ENCODE assay signal across 17 cellular contexts in the genomic region with DNA sequence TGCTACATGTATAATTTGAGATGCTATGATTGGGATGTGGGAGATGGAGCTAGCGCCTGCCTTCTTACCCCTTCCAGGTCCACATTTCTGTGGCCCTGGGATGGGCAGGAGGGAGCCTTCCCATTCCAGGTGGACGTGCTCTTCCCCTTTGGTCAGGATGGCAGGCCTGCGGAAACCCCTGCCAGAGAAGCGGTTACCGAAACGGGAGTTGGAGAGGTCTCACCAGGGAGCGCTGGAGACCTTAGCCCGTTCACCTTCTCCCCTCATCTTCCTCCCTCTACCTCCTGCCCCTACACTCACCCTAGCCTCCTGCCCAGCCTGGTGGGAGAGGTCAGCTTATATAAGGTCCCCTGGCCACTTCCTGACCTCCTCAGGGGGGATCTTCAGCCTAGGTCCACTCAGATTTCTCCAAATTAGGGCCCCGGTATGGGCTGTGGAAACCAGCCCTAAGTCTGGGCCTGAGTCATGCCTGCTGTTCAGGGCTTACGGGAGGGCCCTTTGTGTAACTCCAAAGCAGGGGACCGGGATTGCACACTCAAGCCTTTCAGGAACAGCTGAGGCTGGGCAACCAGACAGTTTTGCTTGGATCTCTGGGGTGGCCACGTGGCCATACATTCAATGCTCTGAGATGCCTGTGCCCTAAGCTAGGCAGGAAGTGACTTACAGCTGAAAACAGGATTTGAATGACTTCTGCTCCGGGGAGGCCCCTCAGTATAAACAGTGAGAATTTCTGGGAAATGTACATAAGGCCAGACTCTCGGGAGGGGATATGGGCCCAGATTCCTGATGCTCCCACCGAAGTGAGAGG. TPM values are rescaled to one million over a fixed set of nuclear protein-coding genes. Genes with fewer than 3 reads are reported as not detected.
DNase-seq lines count a peak whose midpoint lies in the region; TF ChIP-seq lines count a peak whose summit lies in the region.
"Had no signal": no experiment of that assay in that cellular context is flagged by ENCODE, and none has a peak within 500 bp of the region (broad histone marks: within the 10 kb centered on the region; RNA-seq: fewer than 3 reads in every experiment).

No MANE protein-coding gene starts in this region.

- H3K27me3 ChIP-seq in adipocyte (replicated peaks; ENCODE audit: control insufficient read depth, insufficient read depth, low read length): peaks cover 31% of the 10 kb centered on the region

- no peaks in the 10 kb centered on the region for H3K4me1 ChIP-seq in adipocyte (ENCODE audit: control insufficient read depth, insufficient read depth, low read length)
- H3K4me1 ChIP-seq: gastroesophageal sphincter had no signal

- no peak overlapping the region for H3K9ac ChIP-seq in adipocyte (ENCODE audit: low read length)

- peaks cover 14% of the 10 kb centered on the region for H3K9me3 ChIP-seq in adipocyte (ENCODE audit: control insufficient read depth, low read length)

- intact Hi-C loops in posterior vena cava (cut with DNase I): no loop called here

- H3K36me3 ChIP-seq in adipocyte (ENCODE audit: control insufficient read depth, insufficient read depth, low read length, severe bottlenecking): no peaks in the 10 kb centered on the region
- H3K36me3 ChIP-seq: gastroesophageal sphincter had no signal

- DNase-seq in ELR (ENCODE audit: low read depth) (peak; percentile 64), adipocyte (ENCODE audit: low read depth) (peak; percentile 80), fibroblast of the aortic adventitia (ENCODE audit: low read depth) (peak; percentile 20), posterior vena cava (ENCODE audit: low spot score) (peak; percentile 24), D341Med (ENCODE audit: low spot score) (no peak), Kasumi-1 (lab: John Stamatoyannopoulos, UW) (no peak)
- no peak for DNase-seq in activated CD4-positive, alpha-beta T cell treated with anti-CD3 and anti-CD28 coated beads, Interleukin-2, amount 50 U/mL, for 4 hours
- DNase-seq in activated effector memory CD4-positive, alpha-beta T cell treated with anti-CD3 and anti-CD28 coated beads, Interleukin-2, amount 50 U/mL, for 16 hours: no peak
- DNase-seq: activated CD8-positive, alpha-beta memory T cell treated with anti-CD3 and anti-CD28 coated beads, Interleukin-2, amount 50 U/mL, for 48 hours; CD4-positive, CD25-positive, alpha-beta regulatory T cell; GF-D8; islet precursor cell; NCI-H2107; NK-92 treated with Interleukin-12 subunit alpha and Interleukin-12 subunit beta, amount 100 ng/mL, for 24 hours; stimulated activated naive CD4-positive, alpha-beta T cell had no signal

- H3K4me3 ChIP-seq in adipocyte (ENCODE audit: low read length): no peak overlapping the region
- no peak overlapping the region for H3K4me3 ChIP-seq in fibroblast of the aortic adventitia (ENCODE audit: low read depth, low read length)
- H3K4me3 ChIP-seq: gastroesophageal sphincter had no signal

- TF ChIP-seq CTCF in fibroblast of the aortic adventitia (IDR thresholded peaks at IDR 0.05; ENCODE audit: insufficient read depth, low read length): no peak

RNA-seq across cellular contexts. Expression of a gene that starts 10.2 kb away (rescaled TPM):
- total RNA-seq in fibroblast of the aortic adventitia (ENCODE audit: low replicate concordance) (155 and 168 TPM in 2 replicates), posterior vena cava (10 to 100 TPM; 56.2 to 99.4 TPM)
- total RNA-seq: MCF 10A had no signal

Comparison
In these comparisons a context has a peak if more than half of its experiments do, and no peak if none do; other contexts are left out.
1. DNase-seq: peak in ELR (single experiment), adipocyte (single experiment), fibroblast of the aortic adventitia (single experiment) and posterior vena cava (single experiment); none in activated CD4-positive, alpha-beta T cell treated with anti-CD3 and anti-CD28 coated beads, Interleukin-2, amount 50 U/mL, for 4 hours (0 of 2), D341Med (single experiment), activated effector memory CD4-positive, alpha-beta T cell treated with anti-CD3 and anti-CD28 coated beads, Interleukin-2, amount 50 U/mL, for 16 hours (single experiment) and Kasumi-1 (0 of 2).